1 cellular context compared by ENCODE assay signal in genomic region chr10:95496951-95497350, GRCh38.
TF ChIP-seq lines count a peak whose summit lies in the region.

No MANE protein-coding gene starts in this region.

TF ChIP-seq in WTC11, 78 proteins besides CTCF, POLR2A, EP300 and RAD21:
- TF ChIP-seq AFF4 (CRISPR knock-in tag; IDR thresholded peaks at IDR 0.05; ENCODE audit: borderline replicate concordance): no peak
- no peak for TF ChIP-seq ATF1 (CRISPR knock-in tag; IDR thresholded peaks at IDR 0.05)
- TF ChIP-seq ZMAT4 (CRISPR knock-in tag; IDR thresholded peaks at IDR 0.05): no peak
